4 cellular contexts compared by ENCODE assay signal in genomic region chr6:151544884-151545283, GRCh38. TPM values are rescaled to one million over a fixed set of nuclear protein-coding genes. Genes with fewer than 3 reads are reported as not detected.
"Had no signal": no experiment of that assay in that cellular context is flagged by ENCODE, and none has a peak within 500 bp of the region (broad histone marks: within the 10 kb centered on the region; RNA-seq: fewer than 3 reads in every experiment).

No MANE protein-coding gene starts in this region.

RNA-seq across cellular contexts. Expression of gene CCDC170, which starts 51.1 kb away (rescaled TPM):
- total RNA-seq: naive thymus-derived CD8-positive, alpha-beta T cell; natural killer cell treated with Interleukin-12 subunit alpha and Interleukin-12 subunit beta and Interleukin-15 and Interleukin-18, amount 100 ng/mL, for 72 hours; progenitor cell of endocrine pancreas had no signal
- polyA plus RNA-seq: naive thymus-derived CD4-positive, alpha-beta T cell had no signal
